Comparison of ENCODE assay signal across 8 cellular contexts in genomic region chr6:157323114-157323923, GRCh38. TPM values are rescaled to one million over a fixed set of nuclear protein-coding genes. Genes with fewer than 3 reads are reported as not detected.
DNase-seq lines count a peak whose midpoint lies in the region; ATAC-seq and TF ChIP-seq lines count a peak whose summit lies in the region.

TMEM242 (minus strand) TSS chr6:157323519; CDS start chr6:157323499, 20 bp downstream.

- H3K36me3 Mint-ChIP-seq in activated B cell treated with CpG ODN at 0.5 μM for 24 hours (ENCODE audit: low read depth) = peaks cover 29% of the 10 kb centered on the region

- peak within 1 kb of the TSS; percentile 75 to 90 for H3K9ac ChIP-seq in colonic mucosa (ENCODE audit: low read depth in 2 of 2, low read length in 2 of 2)

- H3K9me3 Mint-ChIP-seq in activated B cell treated with CpG ODN at 0.5 μM for 24 hours = no peaks in the 10 kb centered on the region

- DNase-seq in A172 (ENCODE audit: low spot score) (peak; percentile 88), activated B cell treated with CpG ODN at 0.5 μM for 24 hours (peak; percentile 90), colonic mucosa (peak; percentile 94), right lobe of liver (peak; percentile 90 to 93 (median 93)), NCI-H128 (lab: John Stamatoyannopoulos, UW; ENCODE audit: unreplicated experiment) (no peak)
- peak; percentile 85 to 87 for DNase-seq in stimulated activated CD4-positive, alpha-beta T cell treated with anti-CD3 and anti-CD28 coated beads, Interleukin-4, amount 100 ng/mL, for 48 hours (ENCODE audit: low read depth in 2 of 2)

- H3K4me3 Mint-ChIP-seq in activated B cell treated with CpG ODN at 0.5 μM for 24 hours = peak within 1 kb of the TSS; percentile 96

- CTCF ChIA-PET in activated B cell treated with CpG ODN at 0.5 μM for 24 hours (lab: Charles Lee) = interaction anchor here (1.1 to 3.4 kb wide), 6 partner anchors 9 to 623 kb away, joined by 3 to 17 read pairs (median 4); no protein-coding TSS in a partner anchor

- H3K4me1 ChIP-seq in colonic mucosa (peaks cover 8% of the 10 kb centered on the region), right lobe of liver (peaks cover 0 to 5% (median 2%) of the 10 kb centered on the region in 4 donors)

- H3K27ac ChIP-seq in colonic mucosa (peak within 1 kb of the TSS; percentile 86), right lobe of liver (peak within 1 kb of the TSS; percentile 83 to 96 (median 90))

- POLR2A ChIA-PET in activated B cell treated with CpG ODN at 0.5 μM for 24 hours (lab: Charles Lee) = interaction anchor here (0.6 to 3.8 kb wide), 37 partner anchors 9 to 571 kb away, joined by 3 to 29 read pairs (median 4); partner anchors contain the start of gene ZDHHC14

- intact Hi-C loops in activated B cell treated with CpG ODN at 0.5 μM for 24 hours (cut with micrococcal nuclease) (loop anchor here (1.0 to 2.0 kb wide), 6 partner anchors 57 to 343 kb away; no protein-coding TSS in a partner anchor), colonic mucosa (cut with DNase I) (loop anchor here (5.0 kb wide), 2 partner anchors 54 to 274 kb away; no protein-coding TSS in a partner anchor), right lobe of liver (cut with DNase I) (no loop called here)

- ATAC-seq in GM19035 (IDR thresholded peaks at IDR 0.05; ENCODE audit: unreplicated experiment) = peak; percentile 90
- peak; percentile 93 for ATAC-seq in HG03354 (IDR thresholded peaks at IDR 0.05; ENCODE audit: poor library complexity, severe bottlenecking, unreplicated experiment)
- ATAC-seq in activated B cell treated with CpG ODN at 0.5 μM for 24 hours (ENCODE audit: low read depth) = peak; percentile 94
- peak; percentile 94 to 97 (median 96) for ATAC-seq in right lobe of liver

- H3K27me3 ChIP-seq in colonic mucosa = no peaks in the 10 kb centered on the region
- no peaks in the 10 kb centered on the region for H3K27me3 ChIP-seq in right lobe of liver

- peak; percentile 98 for TF ChIP-seq POLR2A in right lobe of liver (IDR thresholded peaks at IDR 0.05)

- H3K9me3 ChIP-seq in colonic mucosa (no peaks in the 10 kb centered on the region), right lobe of liver (no peaks in the 10 kb centered on the region)

- peak within 1 kb of the TSS; percentile 92 for H3K27ac Mint-ChIP-seq in activated B cell treated with CpG ODN at 0.5 μM for 24 hours

- 0% methylated on average over 14 of the region's 50 CpGs for WGBS in right lobe of liver (ENCODE audit: insufficient coverage, low coverage, low lambda C conversion rate, missing lambda C conversion rate)

- peaks cover 16% of the 10 kb centered on the region for H3K27me3 Mint-ChIP-seq in activated B cell treated with CpG ODN at 0.5 μM for 24 hours

- no peaks in the 10 kb centered on the region for H3K36me3 ChIP-seq in colonic mucosa
- peaks cover 0 to 13% (median 0%) of the 10 kb centered on the region in 4 donors for H3K36me3 ChIP-seq in right lobe of liver

- peak within 1 kb of the TSS; percentile 72 for H3K4me3 ChIP-seq in colonic mucosa
- peak within 1 kb of the TSS; percentile 73 to 93 (median 79) for H3K4me3 ChIP-seq in right lobe of liver

- H3K4me1 Mint-ChIP-seq in activated B cell treated with CpG ODN at 0.5 μM for 24 hours = peaks cover 19% of the 10 kb centered on the region

- TF ChIP-seq CTCF in activated B cell treated with CpG ODN at 0.5 μM for 24 hours (IDR thresholded peaks at IDR 0.05) (no peak), colonic mucosa (IDR thresholded peaks at IDR 0.05) (no peak), right lobe of liver (IDR thresholded peaks at IDR 0.05) (peak in 3 of 4 donors; percentile 12 to 27 (median 25))

RNA-seq across cellular contexts. Expression of gene TMEM242, which starts in this region (rescaled TPM):
- total RNA-seq in A172 (2014; rRNA removed; shearing (Covaris generic)) = 2.8 and 5.4 TPM in 2 replicates
- total RNA-seq in activated B cell treated with CpG ODN at 0.5 μM for 24 hours = 16.1 and 17.6 TPM in 2 replicates
- total RNA-seq in colonic mucosa = 10 to 100 TPM; 10.8 to 11.9 TPM
- total RNA-seq in right lobe of liver = 1 to 10 TPM; 4.4 to 8.8 (median 7.3) TPM

Comparison
In these comparisons a context has a peak if more than half of its experiments do, and no peak if none do; other contexts are left out.
1. CTCF ChIP-seq: peak in right lobe of liver (3 of 4); none in activated B cell treated with CpG ODN at 0.5 μM for 24 hours (single experiment) and colonic mucosa (single experiment).
2. intact Hi-C loops: an anchor here in activated B cell treated with CpG ODN at 0.5 μM for 24 hours (1.0 to 2.0 kb wide) and colonic mucosa (5.0 kb wide); none called in right lobe of liver.
3. Peak in every context shown above with its lines, with median percentiles within 50 percentile points of each other: ATAC-seq.